In genomic region chr5:31237159-31237558, GRCh38 we compare ENCODE assay signal across 16 cellular contexts. TPM values are rescaled to one million over a fixed set of nuclear protein-coding genes. Genes with fewer than 3 reads are reported as not detected.
DNase-seq lines count a peak whose midpoint lies in the region; ATAC-seq and TF ChIP-seq lines count a peak whose summit lies in the region.
"Had no signal": no experiment of that assay in that cellular context is flagged by ENCODE, and none has a peak within 500 bp of the region (broad histone marks: within the 10 kb centered on the region; RNA-seq: fewer than 3 reads in every experiment).

No MANE protein-coding gene starts in this region.

- TF ChIP-seq CTCF in AG09309 (IDR thresholded peaks at IDR 0.05; ENCODE audit: control insufficient read depth, insufficient read depth, low read depth, low read length, missing control alignments) (peak; percentile 15), HEK293 (tag by site-specific recombination; IDR thresholded peaks at IDR 0.05) (peak; percentile 60), upper lobe of left lung (IDR thresholded peaks at IDR 0.05) (no peak)

- TF ChIP-seq POLR2A in upper lobe of left lung (IDR thresholded peaks at IDR 0.05) = no peak

- H3K9me3 Mint-ChIP-seq in natural killer cell treated with Interleukin-12 subunit alpha and Interleukin-12 subunit beta and Interleukin-15 and Interleukin-18, amount 100 ng/mL, for 72 hours = no peaks in the 10 kb centered on the region

- H3K36me3 ChIP-seq in HEK293 (ENCODE audit: control insufficient read depth in 2 of 2, insufficient read depth in 1 of 2, low read length in 2 of 2) (no peaks in the 10 kb centered on the region), upper lobe of left lung (no peaks in the 10 kb centered on the region)
- H3K36me3 ChIP-seq: cardiac muscle cell had no signal

- H3K27ac ChIP-seq in HEK293 (ENCODE audit: extremely low read depth, low read depth, low read length) (no peak overlapping the region), upper lobe of left lung (no peak overlapping the region)
- H3K27ac ChIP-seq: cardiac muscle cell had no signal

- H3K4me3 ChIP-seq in AG09309 (ENCODE audit: control insufficient read depth, low read depth, low read length) (no peak overlapping the region), HEK293 (ENCODE audit: low read depth, low read length) (no peak overlapping the region), upper lobe of left lung (no peak overlapping the region)
- H3K4me3 ChIP-seq: cardiac muscle cell had no signal

- DNase-seq in AG09309 (ENCODE audit: low read depth) = no peak
- peak; percentile 3 for DNase-seq in RPMI7951 (ENCODE audit: low read depth)
- DNase-seq in fibroblast of the conjunctiva (ENCODE audit: low read depth) = peak; percentile 9
- DNase-seq in upper lobe of left lung = no peak
- DNase-seq in natural killer cell treated with Interleukin-12 subunit alpha and Interleukin-12 subunit beta and Interleukin-15 and Interleukin-18, amount 100 ng/mL, for 72 hours (ENCODE audit: low spot score) = no peak
- DNase-seq in superior temporal gyrus (ENCODE audit: extremely low spot score) = no peak
- DNase-seq: activated CD4-positive, alpha-beta T cell treated with anti-CD3 and anti-CD28 coated beads for 48 hours; activated effector memory CD4-positive, alpha-beta T cell treated with Interleukin-2 at 50 U/mL for 16 hours; CD4-positive, alpha-beta memory T cell; left cardiac atrium; NCI-H510A treated with DMSO at 0.1 percent for 48 hours; nucleus accumbens; stimulated activated CD4-positive, alpha-beta T cell treated with anti-CD3 and anti-CD28 coated beads, Interleukin-15, amount 100 ng/mL, for 24 hours had no signal

- H3K9me3 ChIP-seq in HEK293 (ENCODE audit: control insufficient read depth, insufficient read depth, low read depth, low read length) = no peaks in the 10 kb centered on the region
- H3K9me3 ChIP-seq in upper lobe of left lung = no peaks in the 10 kb centered on the region

- POLR2A ChIA-PET in HEK293 (lab: Yijun Ruan, JAX) = no interaction called here

- no peaks in the 10 kb centered on the region for H3K27me3 Mint-ChIP-seq in natural killer cell treated with Interleukin-12 subunit alpha and Interleukin-12 subunit beta and Interleukin-15 and Interleukin-18, amount 100 ng/mL, for 72 hours

- WGBS in upper lobe of left lung, 2 donors = 46 to 51% methylated on average over 5 of the region's 5 CpGs

- H3K4me1 Mint-ChIP-seq in natural killer cell treated with Interleukin-12 subunit alpha and Interleukin-12 subunit beta and Interleukin-15 and Interleukin-18, amount 100 ng/mL, for 72 hours (ENCODE audit: low read depth in 2 of 2) = no peaks in the 10 kb centered on the region
- H3K4me1 Mint-ChIP-seq: CD4-positive, alpha-beta memory T cell had no signal

- no peak overlapping the region for H3K27ac Mint-ChIP-seq in natural killer cell treated with Interleukin-12 subunit alpha and Interleukin-12 subunit beta and Interleukin-15 and Interleukin-18, amount 100 ng/mL, for 72 hours
- H3K27ac Mint-ChIP-seq: CD4-positive, alpha-beta memory T cell had no signal

- H3K4me1 ChIP-seq in HEK293 (ENCODE audit: control insufficient read depth, insufficient read depth, low read length) (no peaks in the 10 kb centered on the region), upper lobe of left lung (no peaks in the 10 kb centered on the region)

- ATAC-seq in HG02610 (IDR thresholded peaks at IDR 0.05; ENCODE audit: unreplicated experiment) (no peak), upper lobe of left lung (ENCODE audit: low FRiP score in 2 of 2) (no peak)
- ATAC-seq in natural killer cell treated with Interleukin-12 subunit alpha and Interleukin-12 subunit beta and Interleukin-15 and Interleukin-18, amount 100 ng/mL, for 72 hours = no peak
- ATAC-seq: left cardiac atrium had no signal

- H3K4me3 Mint-ChIP-seq in natural killer cell treated with Interleukin-12 subunit alpha and Interleukin-12 subunit beta and Interleukin-15 and Interleukin-18, amount 100 ng/mL, for 72 hours = no peak overlapping the region
- H3K4me3 Mint-ChIP-seq: CD4-positive, alpha-beta memory T cell had no signal

- no peaks in the 10 kb centered on the region for H3K27me3 ChIP-seq in upper lobe of left lung
- H3K27me3 ChIP-seq: cardiac muscle cell had no signal

- CTCF ChIA-PET in HEK293 (lab: Yijun Ruan, JAX) = interaction anchor here (1.2 to 1.3 kb wide), 2 partner anchors 10 to 33 kb away, joined by 5 to 7 read pairs; no protein-coding TSS in a partner anchor

- no peaks in the 10 kb centered on the region for H3K36me3 Mint-ChIP-seq in natural killer cell treated with Interleukin-12 subunit alpha and Interleukin-12 subunit beta and Interleukin-15 and Interleukin-18, amount 100 ng/mL, for 72 hours
- H3K36me3 Mint-ChIP-seq: CD4-positive, alpha-beta memory T cell had no signal

- no peak for TF ChIP-seq EP300 in upper lobe of left lung (IDR thresholded peaks at IDR 0.05)

TF ChIP-seq in HEK293, 187 proteins besides CTCF, POLR2A, EP300 and RAD21:
- TF ChIP-seq ZNF24 (tag by site-specific recombination; IDR thresholded peaks at IDR 0.05) (no peak), ZNF140 (tag by site-specific recombination; IDR thresholded peaks at IDR 0.05) (no peak), TSHZ1 (tag by site-specific recombination; IDR thresholded peaks at IDR 0.05; ENCODE audit: borderline replicate concordance) (no peak), ZNF654 (tag by site-specific recombination; IDR thresholded peaks at IDR 0.05; ENCODE audit: low read depth) (peak; percentile 19; the same call in 1 of the 2 replicates)

RNA-seq across cellular contexts. Expression of gene CDH6, which starts 43.7 kb away (rescaled TPM):
- 0.12 and 0.78 TPM in 2 replicates for total RNA-seq in RPMI7951 (2014; rRNA removed; shearing (Covaris generic))
- total RNA-seq in upper lobe of left lung = 1 to 10 TPM; 1.8 to 3.6 (median 2.6) TPM
- not detected for total RNA-seq in natural killer cell treated with Interleukin-12 subunit alpha and Interleukin-12 subunit beta and Interleukin-15 and Interleukin-18, amount 100 ng/mL, for 72 hours
- total RNA-seq: CD4-positive, alpha-beta memory T cell had no signal

Comparison
In these comparisons a context has a peak if more than half of its experiments do, and no peak if none do; other contexts are left out.
1. DNase-seq: peak in RPMI7951 (single experiment) and fibroblast of the conjunctiva (single experiment); none in AG09309 (single experiment), upper lobe of left lung (0 of 2), natural killer cell treated with Interleukin-12 subunit alpha and Interleukin-12 subunit beta and Interleukin-15 and Interleukin-18, amount 100 ng/mL, for 72 hours (single experiment) and superior temporal gyrus (single experiment).
2. CTCF ChIP-seq: peak in AG09309 (single experiment) and HEK293 (single experiment); none in upper lobe of left lung (0 of 6).